10 cellular contexts compared by ENCODE assay signal in the genomic region with DNA sequence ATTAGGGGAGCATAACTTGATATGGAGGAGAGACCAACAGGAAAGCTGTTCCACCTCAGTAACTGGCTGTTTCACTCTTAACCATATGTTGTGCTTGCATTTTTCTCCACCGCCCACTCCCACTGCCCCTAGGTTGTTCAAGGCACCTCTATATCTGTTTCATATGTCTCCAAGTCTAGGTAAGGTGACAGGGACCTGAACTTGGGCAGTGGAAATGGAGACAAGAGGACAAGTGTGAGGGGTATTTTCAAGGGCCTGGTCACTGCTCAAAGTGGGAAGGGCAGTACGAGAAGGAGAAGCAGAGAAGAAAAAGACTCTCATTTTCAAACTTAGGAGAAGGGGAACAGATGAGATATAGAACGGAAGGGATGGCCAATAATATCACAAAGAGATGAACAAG. TPM values are rescaled to one million over a fixed set of nuclear protein-coding genes. Genes with fewer than 3 reads are reported as not detected.
DNase-seq lines count a peak whose midpoint lies in the region; ATAC-seq and TF ChIP-seq lines count a peak whose summit lies in the region.
"Had no signal": no experiment of that assay in that cellular context is flagged by ENCODE, and none has a peak within 500 bp of the region (broad histone marks: within the 10 kb centered on the region; RNA-seq: fewer than 3 reads in every experiment).

No MANE protein-coding gene starts in this region.

- H3K4me1 ChIP-seq in BE2C (peaks cover 7% of the 10 kb centered on the region), mononuclear cell (ENCODE audit: insufficient read depth, low read length) (peaks cover 61% of the 10 kb centered on the region)

- peaks cover 6% of the 10 kb centered on the region; the same call in 1 of the 2 replicates for H3K36me3 ChIP-seq in BE2C
- H3K36me3 ChIP-seq in SK-N-MC (ENCODE audit: insufficient read depth, low read length): peaks cover 12% of the 10 kb centered on the region; the same call in 1 of the 2 replicates

- ATAC-seq in HG03097 (IDR thresholded peaks at IDR 0.05; ENCODE audit: low FRiP score, unreplicated experiment) (no peak), HG02610 (IDR thresholded peaks at IDR 0.05; ENCODE audit: unreplicated experiment) (no peak)

- in situ Hi-C loops in GM13977 (cut with MboI; ENCODE audit: low pct_unique_long_range_greater_than_20kb, low sequenced_read_pairs, unreplicated experiment): loop anchor here (10.0 kb wide), 2 partner anchors 51 to 111 kb away; no protein-coding TSS in a partner anchor

- H3K9me3 ChIP-seq in BE2C (no peaks in the 10 kb centered on the region), SK-N-MC (ENCODE audit: low read depth, low read length) (no peaks in the 10 kb centered on the region), mononuclear cell (ENCODE audit: low read depth, low read length) (no peaks in the 10 kb centered on the region)
- H3K9me3 ChIP-seq: mucosa of descending colon had no signal

- TF ChIP-seq CTCF in BE2C (IDR thresholded peaks at IDR 0.05; ENCODE audit: low read depth, low read length) (no peak), GM13977 (IDR thresholded peaks at IDR 0.05; ENCODE audit: extremely low read depth, insufficient read depth, missing control alignments) (no peak)

- H3K27me3 ChIP-seq in BE2C (no peaks in the 10 kb centered on the region), mononuclear cell (ENCODE audit: insufficient read depth, low read length) (no peaks in the 10 kb centered on the region)

- H3K4me3 ChIP-seq in BE2C (ENCODE audit: low read depth, low read length): peak overlapping the region; percentile 99
- H3K4me3 ChIP-seq in SK-N-MC: peak overlapping the region; percentile 91
- peak overlapping the region; percentile 84 for H3K4me3 ChIP-seq in mononuclear cell (ENCODE audit: low read length)
- H3K4me3 ChIP-seq: mucosa of descending colon had no signal

- H3K27ac ChIP-seq in SK-N-MC: no peak overlapping the region

- H3K9ac ChIP-seq in SK-N-MC (ENCODE audit: insufficient read length): no peak overlapping the region

- DNase-seq in BE2C (no peak), GM13977 (ENCODE audit: low spot score) (peak; percentile 38), SK-N-MC (ENCODE audit: low read depth, low spot score) (no peak), activated gamma-delta T cell treated with Interleukin-2 at 50 U/mL for 16 hours (no peak)
- DNase-seq in activated effector memory CD4-positive, alpha-beta T cell treated with Interleukin-2 at 50 U/mL for 16 hours: no peak
- DNase-seq: activated T-cell treated with anti-CD3 and anti-CD28 coated beads, Interleukin-2, amount 50 U/mL, for 48 hours had no signal

RNA-seq across cellular contexts. Expression of a gene that starts 3.1 kb away (rescaled TPM):
- polyA plus RNA-seq in BE2C (2012; ENCODE audit: insufficient read depth, insufficient read length, low read depth): 103 TPM
- 308 TPM for total RNA-seq in mononuclear cell
